Comparison of ENCODE assay signal across 31 cellular contexts in the genomic region with DNA sequence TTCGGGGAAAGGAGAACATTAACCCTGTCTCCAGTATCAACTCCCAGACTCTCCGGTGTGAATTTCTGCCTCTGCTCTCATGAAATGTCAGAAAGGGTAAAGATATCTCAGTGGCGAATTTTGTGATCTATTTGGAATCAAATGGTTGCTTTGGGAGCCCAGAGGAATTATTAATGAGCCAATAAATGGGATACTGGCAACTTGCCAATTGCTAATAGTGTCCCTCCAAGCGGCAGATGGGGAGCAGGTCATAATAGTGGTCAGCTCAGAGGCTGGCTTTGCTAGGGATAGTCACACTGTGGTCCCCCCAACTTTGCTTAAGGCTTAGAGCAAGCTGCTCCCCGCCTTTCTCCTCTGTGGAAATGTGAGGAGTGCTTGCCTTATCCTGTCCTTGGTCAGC.
"Had no signal": no experiment of that assay in that cellular context is flagged by ENCODE, and none has a peak within 500 bp of the region (broad histone marks: within the 10 kb centered on the region; RNA-seq: fewer than 3 reads in every experiment).

No MANE protein-coding gene starts in this region.

- H3K27ac ChIP-seq: breast epithelium, vagina, WERI-Rb-1 had no signal

- DNase-seq: activated CD4-positive, alpha-beta T cell treated with anti-CD3 and anti-CD28 coated beads for 48 hours; activated CD4-positive, alpha-beta T cell treated with anti-CD3 and anti-CD28 coated beads, Interleukin-2, amount 50 U/mL, for 48 hours; activated CD8-positive, alpha-beta memory T cell treated with anti-CD3 and anti-CD28 coated beads for 24 hours; activated effector memory CD4-positive, alpha-beta T cell treated with anti-CD3 and anti-CD28 coated beads, Interleukin-2, amount 50 U/mL, for 16 hours; activated naive CD4-positive, alpha-beta T cell treated with anti-CD3 and anti-CD28 coated beads for 36 hours; central memory CD4-positive, alpha-beta T cell; left cardiac atrium; left ventricle myocardium superior; naive B cell; nucleus accumbens; pancreas; retina; sigmoid colon; small intestine; stimulated activated CD4-positive, alpha-beta T cell treated with anti-CD3 and anti-CD28 coated beads, Interleukin-4, amount 100 ng/mL, for 24 hours; stimulated activated naive CD8-positive, alpha-beta T cell treated with anti-CD3 and anti-CD28 coated beads, Interleukin-15, amount 100 ng/mL, for 72 hours; substantia nigra; upper lobe of left lung; WERI-Rb-1 had no signal

- H3K27me3 ChIP-seq: breast epithelium, hepatocyte, pancreas, sigmoid colon, upper lobe of left lung, vagina had no signal

- H3K36me3 ChIP-seq: breast epithelium, pancreas, prostate gland, sigmoid colon, upper lobe of left lung, vagina, WERI-Rb-1 had no signal

- H3K4me2 ChIP-seq: hepatocyte had no signal

- H3K79me2 ChIP-seq: hepatocyte had no signal

- H3K27me3 Mint-ChIP-seq: dendritic cell treated with granulocyte-macrophage colony-stimulating factor and Interleukin-4, amounts not matched to agents 40 ng/mL and 50 ng/mL, for 4 days; naive B cell; stimulated activated memory B cell treated with anti-CD40 and anti-IgM and Interleukin-4, amounts not matched to agents 10 μg/mL and 1 μg/mL and 100 μg/mL, for 72 hours; stimulated activated naive CD8-positive, alpha-beta T cell treated with anti-CD3 and anti-CD28 coated beads, Interleukin-15, amount 100 ng/mL, for 72 hours had no signal

- H3K4me3 ChIP-seq: breast epithelium, hepatocyte, pancreas, prostate gland, sigmoid colon, upper lobe of left lung, vagina had no signal

- H3K4me3 Mint-ChIP-seq: activated naive CD4-positive, alpha-beta T cell treated with anti-CD3 and anti-CD28 coated beads for 36 hours; activated T-helper 1 cell treated with anti-CD3 and anti-CD28 coated beads, Interleukin-12 subunit alpha, Interleukin-12 subunit beta, Interleukin-2, Interleukin-4 antibody, amounts not matched to agents 30 ng/mL and 10 ng/mL and 1 ng/mL, durations not matched to agents 14 hours and 24 hours and 36 hours; dendritic cell treated with granulocyte-macrophage colony-stimulating factor and Interleukin-4, amounts not matched to agents 40 ng/mL and 50 ng/mL, for 4 days; mesothelial cell of epicardium; stimulated activated memory B cell treated with anti-CD40 and anti-IgM and Interleukin-4, amounts not matched to agents 10 μg/mL and 1 μg/mL and 100 μg/mL, for 72 hours; T-helper 2 cell treated with Interferon-gamma antibody and Interleukin-4, amounts not matched to agents 5 μg/mL and 100 μg/mL, for 36 hours had no signal

- FAIRE-seq: frontal cortex, keratinocyte, pancreas, small intestine had no signal

- H3K9me3 ChIP-seq: pancreas, prostate gland, sigmoid colon, upper lobe of left lung, vagina had no signal

- H3K27ac Mint-ChIP-seq: activated naive CD4-positive, alpha-beta T cell treated with anti-CD3 and anti-CD28 coated beads for 36 hours; activated T-helper 1 cell treated with anti-CD3 and anti-CD28 coated beads, Interleukin-12 subunit alpha, Interleukin-12 subunit beta, Interleukin-2, Interleukin-4 antibody, amounts not matched to agents 30 ng/mL and 10 ng/mL and 1 ng/mL, durations not matched to agents 14 hours and 24 hours and 36 hours; dendritic cell treated with granulocyte-macrophage colony-stimulating factor and Interleukin-4, amounts not matched to agents 40 ng/mL and 50 ng/mL, for 4 days; stimulated activated memory B cell treated with anti-CD40 and anti-IgM and Interleukin-4, amounts not matched to agents 10 μg/mL and 1 μg/mL and 100 μg/mL, for 72 hours; stimulated activated naive CD8-positive, alpha-beta T cell treated with anti-CD3 and anti-CD28 coated beads, Interleukin-15, amount 100 ng/mL, for 72 hours; T-helper 2 cell treated with Interferon-gamma antibody and Interleukin-4, amounts not matched to agents 5 μg/mL and 100 μg/mL, for 36 hours had no signal

- H2AFZ ChIP-seq: hepatocyte had no signal

- H3K36me3 Mint-ChIP-seq: mesothelial cell of epicardium had no signal

- H3K9me3 Mint-ChIP-seq: dendritic cell treated with granulocyte-macrophage colony-stimulating factor and Interleukin-4, amounts not matched to agents 40 ng/mL and 50 ng/mL, for 4 days had no signal

- H3K4me1 ChIP-seq: breast epithelium, pancreas had no signal

- ATAC-seq: activated CD4-positive, CD25-positive, alpha-beta regulatory T cell treated with anti-CD3 and anti-CD28 coated beads, Interleukin-2, amount 50 U/mL, for 24 hours; left cardiac atrium; left ventricle myocardium superior; pancreas; stimulated activated memory B cell treated with anti-CD40 and anti-IgM and Interleukin-4, amounts not matched to agents 10 μg/mL and 1 μg/mL and 100 μg/mL, for 72 hours had no signal
